7 cellular contexts compared by ENCODE assay signal in genomic region chr7:132656846-132657776, GRCh38.
DNase-seq lines count a peak whose midpoint lies in the region; ATAC-seq and TF ChIP-seq lines count a peak whose summit lies in the region.

No MANE protein-coding gene starts in this region.

- peaks cover 4 to 12% of the 10 kb centered on the region in 2 donors for H3K36me3 Mint-ChIP-seq in activated T-cell treated with anti-CD3 and anti-CD28 coated beads, Interleukin-2, amount 50 U/mL, for 72 hours (ENCODE audit: insufficient read depth in 2 of 2)
- no peaks in the 10 kb centered on the region for H3K36me3 Mint-ChIP-seq in natural killer cell

- H3K4me1 Mint-ChIP-seq in activated T-cell treated with anti-CD3 and anti-CD28 coated beads, Interleukin-2, amount 50 U/mL, for 72 hours (ENCODE audit: low read depth) = peaks cover 62% of the 10 kb centered on the region
- peaks cover 13 to 27% of the 10 kb centered on the region in 2 donors for H3K4me1 Mint-ChIP-seq in natural killer cell

- H3K27me3 Mint-ChIP-seq in activated T-cell treated with anti-CD3 and anti-CD28 coated beads, Interleukin-2, amount 50 U/mL, for 72 hours (ENCODE audit: low read depth) = no peaks in the 10 kb centered on the region
- H3K27me3 Mint-ChIP-seq in natural killer cell (ENCODE audit: low read depth in 2 of 2) = no peaks in the 10 kb centered on the region

- ATAC-seq in activated T-cell treated with anti-CD3 and anti-CD28 coated beads, Interleukin-2, amount 50 U/mL, for 72 hours (replicated peaks in 1 of 2) = peak; percentile 50 to 53
- peak in 2 of 3 donors; percentile 47 to 68 for ATAC-seq in natural killer cell
- ATAC-seq in HG03457 (IDR thresholded peaks at IDR 0.05; ENCODE audit: unreplicated experiment) = no peak
- ATAC-seq in GM19463 (IDR thresholded peaks at IDR 0.05; ENCODE audit: unreplicated experiment) = no peak

- intact Hi-C loops in natural killer cell (cut with micrococcal nuclease) = no loop called here

- peak overlapping the region; percentile 47 to 59 for H3K4me3 Mint-ChIP-seq in activated T-cell treated with anti-CD3 and anti-CD28 coated beads, Interleukin-2, amount 50 U/mL, for 72 hours
- H3K4me3 Mint-ChIP-seq in natural killer cell = no peak overlapping the region

- H3K27ac Mint-ChIP-seq in activated T-cell treated with anti-CD3 and anti-CD28 coated beads, Interleukin-2, amount 50 U/mL, for 72 hours = peak overlapping the region; percentile 19
- no peak overlapping the region for H3K27ac Mint-ChIP-seq in natural killer cell

- peaks cover 2 to 9% of the 10 kb centered on the region in 2 donors for H3K9me3 Mint-ChIP-seq in activated T-cell treated with anti-CD3 and anti-CD28 coated beads, Interleukin-2, amount 50 U/mL, for 72 hours
- H3K9me3 Mint-ChIP-seq in natural killer cell = no peaks in the 10 kb centered on the region

- DNase-seq in ELR (ENCODE audit: low read depth) = peak; percentile 43
- peak; percentile 37 for DNase-seq in HuH-7 (ENCODE audit: low spot score)
- DNase-seq in activated T-cell treated with anti-CD3 and anti-CD28 coated beads, Interleukin-2, amount 50 U/mL, for 72 hours = peak; percentile 29 to 31
- no peak for DNase-seq in natural killer cell
- no peak for DNase-seq in NCI-H1436 (lab: John Stamatoyannopoulos, UW)

- peak; percentile 60 for TF ChIP-seq CTCF in natural killer cell (IDR thresholded peaks at IDR 0.05)

Comparison
In these comparisons a context has a peak if more than half of its experiments do, and no peak if none do; other contexts are left out.
1. DNase-seq: peak in ELR (single experiment), HuH-7 (single experiment) and activated T-cell treated with anti-CD3 and anti-CD28 coated beads, Interleukin-2, amount 50 U/mL, for 72 hours (2 of 2); none in natural killer cell (single experiment) and NCI-H1436 (single experiment).
2. ATAC-seq: peak in activated T-cell treated with anti-CD3 and anti-CD28 coated beads, Interleukin-2, amount 50 U/mL, for 72 hours (2 of 2) and natural killer cell (2 of 3); none in HG03457 (single experiment) and GM19463 (single experiment).